ENCODE assay signal across 19 cellular contexts in the genomic region with DNA sequence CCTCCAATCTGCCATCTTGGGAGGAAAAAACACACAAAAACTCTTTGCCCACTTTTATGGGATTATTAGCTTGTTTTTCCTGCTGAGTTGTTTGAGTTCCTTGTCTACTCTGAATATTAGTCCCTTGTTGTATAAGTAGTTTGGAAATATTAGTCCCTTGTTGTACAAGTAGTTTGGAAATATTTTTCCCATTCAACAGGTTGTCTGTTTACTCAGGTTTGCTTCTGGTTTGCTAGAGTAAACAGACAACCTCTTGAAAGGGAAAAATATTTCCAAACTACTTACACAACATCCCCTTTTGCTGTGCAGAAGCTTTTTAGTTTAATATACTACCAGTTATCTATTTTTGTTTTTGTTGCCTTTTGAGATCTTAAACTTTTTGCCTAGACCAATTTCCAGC.
DNase-seq lines count a peak whose midpoint lies in the region; ATAC-seq and TF ChIP-seq lines count a peak whose summit lies in the region.
"Had no signal": no experiment of that assay in that cellular context is flagged by ENCODE, and none has a peak within 500 bp of the region (broad histone marks: within the 10 kb centered on the region; RNA-seq: fewer than 3 reads in every experiment).

No MANE protein-coding gene starts in this region.

- H3K9me3 Mint-ChIP-seq in naive thymus-derived CD4-positive, alpha-beta T cell = peaks cover under 1 to 14% (median 7%) of the 10 kb centered on the region in 11 donors
- peaks cover 7% of the 10 kb centered on the region for H3K9me3 Mint-ChIP-seq in glutamatergic neuron (ENCODE audit: unreplicated experiment)

- peak overlapping the region in 1 of 10 donors; percentile 20 for H3K4me3 Mint-ChIP-seq in naive thymus-derived CD4-positive, alpha-beta T cell
- no peak overlapping the region for H3K4me3 Mint-ChIP-seq in glutamatergic neuron (ENCODE audit: unreplicated experiment)
- H3K4me3 Mint-ChIP-seq: CD14-positive monocyte; CD4-positive, alpha-beta memory T cell; GM23338; HFFc6 had no signal

- no peak overlapping the region for H3K4me3 ChIP-seq in naive thymus-derived CD4-positive, alpha-beta T cell (ENCODE audit: low read length)
- H3K4me3 ChIP-seq: BLaER1, GM23338 had no signal

- DNase-seq in DMS53 (lab: John Stamatoyannopoulos, UW) (peak; percentile 4), DMS53 treated with DMSO at 0.1 percent for 48 hours (lab: John Stamatoyannopoulos, UW; ENCODE audit: unreplicated experiment) (no peak), glutamatergic neuron (no peak), HPDE6-E6E7 (ENCODE audit: extremely low spot score) (no peak), COLO668 (lab: John Stamatoyannopoulos, UW; ENCODE audit: unreplicated experiment) (no peak)
- no peak for DNase-seq in naive thymus-derived CD4-positive, alpha-beta T cell
- DNase-seq: 8988T; CD4-positive, alpha-beta memory T cell; COR-L47; DMS 273 treated with DMSO at 0.1 percent for 48 hours; DMS79; GDM1; HCEC 1CT; HFFc6 had no signal

- POLR2A ChIA-PET in naive thymus-derived CD4-positive, alpha-beta T cell (lab: Charles Lee) = no interaction called here

- peak overlapping the region in 5 of 9 donors; percentile 3 to 71 (median 59) for H3K27ac Mint-ChIP-seq in naive thymus-derived CD4-positive, alpha-beta T cell
- H3K27ac Mint-ChIP-seq in glutamatergic neuron (ENCODE audit: unreplicated experiment) = no peak overlapping the region
- H3K27ac Mint-ChIP-seq: CD14-positive monocyte, GM23338, HFFc6 had no signal

- H3K36me3 Mint-ChIP-seq in naive thymus-derived CD4-positive, alpha-beta T cell = peaks cover under 1 to 6% (median 4%) of the 10 kb centered on the region in 5 donors
- peaks cover 15% of the 10 kb centered on the region for H3K36me3 Mint-ChIP-seq in glutamatergic neuron (ENCODE audit: unreplicated experiment)
- H3K36me3 Mint-ChIP-seq: CD14-positive monocyte; CD4-positive, alpha-beta memory T cell had no signal

- intact Hi-C loops in naive thymus-derived CD4-positive, alpha-beta T cell (cut with micrococcal nuclease) = loop anchor here in 1 of 2 donors (2.0 kb wide), 1 partner anchor 221 kb away; no protein-coding TSS in a partner anchor

- CTCF ChIA-PET in naive thymus-derived CD4-positive, alpha-beta T cell (lab: Charles Lee) = interaction anchor here (2.8 kb wide), 1 partner anchor 220 kb away, joined by 13 read pairs; no protein-coding TSS in a partner anchor

- no peaks in the 10 kb centered on the region for H3K36me3 ChIP-seq in naive thymus-derived CD4-positive, alpha-beta T cell (ENCODE audit: control insufficient read depth in 2 of 3, insufficient read depth in 3 of 3, low read length in 3 of 3)
- H3K36me3 ChIP-seq: BLaER1 had no signal

- H3K9me3 ChIP-seq in naive thymus-derived CD4-positive, alpha-beta T cell (ENCODE audit: control insufficient read depth in 2 of 3, low read length in 3 of 3) = no peaks in the 10 kb centered on the region

- H3K27ac ChIP-seq in 22Rv1 (0 out of 2 replicates have a peak overlapping the region, but pooled peaks have one; percentile 16), VCaP (peak overlapping the region; percentile 18; the same call in 1 of the 2 replicates)
- no peak overlapping the region for H3K27ac ChIP-seq in naive thymus-derived CD4-positive, alpha-beta T cell (ENCODE audit: low read depth, low read length)
- H3K27ac ChIP-seq: BLaER1 had no signal

- no peak for TF ChIP-seq CTCF in 22Rv1 (IDR thresholded peaks at IDR 0.05)
- no peak for TF ChIP-seq CTCF in VCaP (conservative IDR thresholded peaks at IDR 0.05)
- TF ChIP-seq CTCF in glutamatergic neuron (IDR thresholded peaks at IDR 0.05; ENCODE audit: partially characterized antibody, unreplicated experiment) = no peak

- H3K27me3 Mint-ChIP-seq in naive thymus-derived CD4-positive, alpha-beta T cell = peaks cover 0 to 3% (median 0%) of the 10 kb centered on the region in 5 donors
- H3K27me3 Mint-ChIP-seq in glutamatergic neuron (ENCODE audit: unreplicated experiment) = peaks cover 2% of the 10 kb centered on the region

- no peaks in the 10 kb centered on the region for H3K4me1 ChIP-seq in naive thymus-derived CD4-positive, alpha-beta T cell (ENCODE audit: control insufficient read depth in 2 of 2, insufficient read depth in 2 of 2, low read length in 2 of 2)
- H3K4me1 ChIP-seq: BLaER1 had no signal

- peaks cover 6 to 51% (median 13%) of the 10 kb centered on the region in 7 donors for H3K4me1 Mint-ChIP-seq in naive thymus-derived CD4-positive, alpha-beta T cell
- no peaks in the 10 kb centered on the region for H3K4me1 Mint-ChIP-seq in glutamatergic neuron (ENCODE audit: low read depth, unreplicated experiment)
- H3K4me1 Mint-ChIP-seq: CD14-positive monocyte, GM23338 had no signal

- no peak for ATAC-seq in naive thymus-derived CD4-positive, alpha-beta T cell
- ATAC-seq: GM23338 had no signal

- no peaks in the 10 kb centered on the region for H3K27me3 ChIP-seq in naive thymus-derived CD4-positive, alpha-beta T cell (ENCODE audit: control insufficient read depth in 2 of 2, insufficient read depth in 2 of 2, low read length in 2 of 2)
- H3K27me3 ChIP-seq: BLaER1 had no signal
